Comparison of ENCODE assay signal across 1 cellular context in the genomic region with DNA sequence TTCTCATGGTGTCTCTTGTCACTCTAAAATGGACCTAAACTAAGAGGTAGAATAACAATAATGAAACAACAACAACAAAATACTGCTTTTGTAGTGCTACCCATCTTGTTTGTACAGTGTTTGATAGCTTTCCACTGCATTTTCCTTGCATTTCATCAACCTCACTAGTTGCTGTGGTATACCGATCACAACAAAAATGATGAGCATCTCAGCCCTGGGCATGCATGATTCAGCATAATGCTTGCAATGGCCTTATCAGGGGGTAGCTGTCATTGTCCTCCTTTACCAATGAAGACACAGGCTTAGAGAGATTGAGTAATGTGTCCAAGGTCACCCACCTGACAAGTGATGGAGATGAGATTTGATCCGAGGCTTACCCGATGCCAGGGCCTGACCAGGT.
A peak's percentile ranks its signal among the peaks of the same experiment; 100 is the strongest.
TF ChIP-seq lines count a peak whose summit lies in the region.

No MANE protein-coding gene starts in this region.

TF ChIP-seq in H1, 55 proteins besides CTCF, POLR2A, EP300 and RAD21 (continued from another document):
- TF ChIP-seq, protein P1, sequence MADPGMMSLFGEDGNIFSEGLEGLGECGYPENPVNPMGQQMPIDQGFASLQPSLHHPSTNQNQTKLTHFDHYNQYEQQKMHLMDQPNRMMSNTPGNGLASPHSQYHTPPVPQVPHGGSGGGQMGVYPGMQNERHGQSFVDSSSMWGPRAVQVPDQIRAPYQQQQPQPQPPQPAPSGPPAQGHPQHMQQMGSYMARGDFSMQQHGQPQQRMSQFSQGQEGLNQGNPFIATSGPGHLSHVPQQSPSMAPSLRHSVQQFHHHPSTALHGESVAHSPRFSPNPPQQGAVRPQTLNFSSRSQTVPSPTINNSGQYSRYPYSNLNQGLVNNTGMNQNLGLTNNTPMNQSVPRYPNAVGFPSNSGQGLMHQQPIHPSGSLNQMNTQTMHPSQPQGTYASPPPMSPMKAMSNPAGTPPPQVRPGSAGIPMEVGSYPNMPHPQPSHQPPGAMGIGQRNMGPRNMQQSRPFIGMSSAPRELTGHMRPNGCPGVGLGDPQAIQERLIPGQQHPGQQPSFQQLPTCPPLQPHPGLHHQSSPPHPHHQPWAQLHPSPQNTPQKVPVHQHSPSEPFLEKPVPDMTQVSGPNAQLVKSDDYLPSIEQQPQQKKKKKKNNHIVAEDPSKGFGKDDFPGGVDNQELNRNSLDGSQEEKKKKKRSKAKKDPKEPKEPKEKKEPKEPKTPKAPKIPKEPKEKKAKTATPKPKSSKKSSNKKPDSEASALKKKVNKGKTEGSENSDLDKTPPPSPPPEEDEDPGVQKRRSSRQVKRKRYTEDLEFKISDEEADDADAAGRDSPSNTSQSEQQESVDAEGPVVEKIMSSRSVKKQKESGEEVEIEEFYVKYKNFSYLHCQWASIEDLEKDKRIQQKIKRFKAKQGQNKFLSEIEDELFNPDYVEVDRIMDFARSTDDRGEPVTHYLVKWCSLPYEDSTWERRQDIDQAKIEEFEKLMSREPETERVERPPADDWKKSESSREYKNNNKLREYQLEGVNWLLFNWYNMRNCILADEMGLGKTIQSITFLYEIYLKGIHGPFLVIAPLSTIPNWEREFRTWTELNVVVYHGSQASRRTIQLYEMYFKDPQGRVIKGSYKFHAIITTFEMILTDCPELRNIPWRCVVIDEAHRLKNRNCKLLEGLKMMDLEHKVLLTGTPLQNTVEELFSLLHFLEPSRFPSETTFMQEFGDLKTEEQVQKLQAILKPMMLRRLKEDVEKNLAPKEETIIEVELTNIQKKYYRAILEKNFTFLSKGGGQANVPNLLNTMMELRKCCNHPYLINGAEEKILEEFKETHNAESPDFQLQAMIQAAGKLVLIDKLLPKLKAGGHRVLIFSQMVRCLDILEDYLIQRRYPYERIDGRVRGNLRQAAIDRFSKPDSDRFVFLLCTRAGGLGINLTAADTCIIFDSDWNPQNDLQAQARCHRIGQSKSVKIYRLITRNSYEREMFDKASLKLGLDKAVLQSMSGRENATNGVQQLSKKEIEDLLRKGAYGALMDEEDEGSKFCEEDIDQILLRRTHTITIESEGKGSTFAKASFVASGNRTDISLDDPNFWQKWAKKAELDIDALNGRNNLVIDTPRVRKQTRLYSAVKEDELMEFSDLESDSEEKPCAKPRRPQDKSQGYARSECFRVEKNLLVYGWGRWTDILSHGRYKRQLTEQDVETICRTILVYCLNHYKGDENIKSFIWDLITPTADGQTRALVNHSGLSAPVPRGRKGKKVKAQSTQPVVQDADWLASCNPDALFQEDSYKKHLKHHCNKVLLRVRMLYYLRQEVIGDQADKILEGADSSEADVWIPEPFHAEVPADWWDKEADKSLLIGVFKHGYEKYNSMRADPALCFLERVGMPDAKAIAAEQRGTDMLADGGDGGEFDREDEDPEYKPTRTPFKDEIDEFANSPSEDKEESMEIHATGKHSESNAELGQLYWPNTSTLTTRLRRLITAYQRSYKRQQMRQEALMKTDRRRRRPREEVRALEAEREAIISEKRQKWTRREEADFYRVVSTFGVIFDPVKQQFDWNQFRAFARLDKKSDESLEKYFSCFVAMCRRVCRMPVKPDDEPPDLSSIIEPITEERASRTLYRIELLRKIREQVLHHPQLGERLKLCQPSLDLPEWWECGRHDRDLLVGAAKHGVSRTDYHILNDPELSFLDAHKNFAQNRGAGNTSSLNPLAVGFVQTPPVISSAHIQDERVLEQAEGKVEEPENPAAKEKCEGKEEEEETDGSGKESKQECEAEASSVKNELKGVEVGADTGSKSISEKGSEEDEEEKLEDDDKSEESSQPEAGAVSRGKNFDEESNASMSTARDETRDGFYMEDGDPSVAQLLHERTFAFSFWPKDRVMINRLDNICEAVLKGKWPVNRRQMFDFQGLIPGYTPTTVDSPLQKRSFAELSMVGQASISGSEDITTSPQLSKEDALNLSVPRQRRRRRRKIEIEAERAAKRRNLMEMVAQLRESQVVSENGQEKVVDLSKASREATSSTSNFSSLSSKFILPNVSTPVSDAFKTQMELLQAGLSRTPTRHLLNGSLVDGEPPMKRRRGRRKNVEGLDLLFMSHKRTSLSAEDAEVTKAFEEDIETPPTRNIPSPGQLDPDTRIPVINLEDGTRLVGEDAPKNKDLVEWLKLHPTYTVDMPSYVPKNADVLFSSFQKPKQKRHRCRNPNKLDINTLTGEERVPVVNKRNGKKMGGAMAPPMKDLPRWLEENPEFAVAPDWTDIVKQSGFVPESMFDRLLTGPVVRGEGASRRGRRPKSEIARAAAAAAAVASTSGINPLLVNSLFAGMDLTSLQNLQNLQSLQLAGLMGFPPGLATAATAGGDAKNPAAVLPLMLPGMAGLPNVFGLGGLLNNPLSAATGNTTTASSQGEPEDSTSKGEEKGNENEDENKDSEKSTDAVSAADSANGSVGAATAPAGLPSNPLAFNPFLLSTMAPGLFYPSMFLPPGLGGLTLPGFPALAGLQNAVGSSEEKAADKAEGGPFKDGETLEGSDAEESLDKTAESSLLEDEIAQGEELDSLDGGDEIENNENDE (IDR thresholded peaks at IDR 0.05; ENCODE audit: insufficient replicate concordance, low read length) = no peak
- peak; percentile 19; the same call in 1 of the 2 replicates for TF ChIP-seq MAFK (IDR thresholded peaks at IDR 0.05; ENCODE audit: low read depth, low read length)
- TF ChIP-seq NRF1 (IDR thresholded peaks at IDR 0.05; ENCODE audit: low read depth, low read length) = no peak
- TF ChIP-seq HDAC2 (IDR thresholded peaks at IDR 0.05; ENCODE audit: borderline replicate concordance in 1 of 2, low read depth in 2 of 2, low read length in 2 of 2) = no peak
- no peak for TF ChIP-seq RNF2 (IDR thresholded peaks at IDR 0.05; ENCODE audit: borderline replicate concordance, low read depth, low read length, missing control alignments, poor library complexity, severe bottlenecking)
- TF ChIP-seq TAF7 (optimal IDR thresholded peaks at IDR 0.05; ENCODE audit: borderline replicate concordance, low read depth, low read length) = no peak
